9 cellular contexts compared by ENCODE assay signal in the genomic region with DNA sequence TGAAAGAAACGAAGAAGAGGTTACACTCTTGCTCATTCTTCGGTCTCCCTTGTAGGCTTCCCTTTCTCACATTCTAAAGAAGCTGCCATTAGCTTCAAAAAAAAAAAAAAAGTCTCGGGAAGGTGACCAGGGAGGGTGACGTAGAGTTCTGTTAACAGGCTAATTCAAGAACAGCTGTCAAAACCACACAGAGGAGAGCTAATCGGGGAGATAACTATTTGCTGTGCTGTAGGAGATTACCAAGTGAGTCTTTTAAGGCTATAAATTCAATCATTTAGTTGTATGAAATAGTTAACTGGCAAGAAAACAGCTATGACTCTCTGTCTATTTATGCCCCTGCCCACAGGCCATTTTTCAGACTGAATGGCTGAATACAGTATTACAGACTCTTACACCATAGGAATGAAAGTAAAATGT.
DNase-seq lines count a peak whose midpoint lies in the region; ATAC-seq, FAIRE-seq and TF ChIP-seq lines count a peak whose summit lies in the region.
"Had no signal": no experiment of that assay in that cellular context is flagged by ENCODE, and none has a peak within 500 bp of the region (broad histone marks: within the 10 kb centered on the region; RNA-seq: fewer than 3 reads in every experiment).

No MANE protein-coding gene starts in this region.

- no peaks in the 10 kb centered on the region for H3K9me3 ChIP-seq in Caco-2
- no peaks in the 10 kb centered on the region for H3K9me3 ChIP-seq in SK-N-SH
- H3K9me3 ChIP-seq in pancreas: no peaks in the 10 kb centered on the region

- H3K27ac Mint-ChIP-seq in Caco-2 (ENCODE audit: unreplicated experiment): peak overlapping the region; percentile 94

- H3K4me3 ChIP-seq in Caco-2 (ENCODE audit: low read depth, low read length) (peak overlapping the region; percentile 30; the same call in 1 of the 2 replicates), SK-N-SH (ENCODE audit: low read depth in 2 of 2, low read length in 1 of 2) (peak overlapping the region; percentile 59 to 76), pancreas (peak overlapping the region in 3 of 4 donors; percentile 23 to 56 (median 45))

- H3K4me1 ChIP-seq in Caco-2 (peaks cover 13% of the 10 kb centered on the region; the same call in 1 of the 2 replicates), SK-N-SH (ENCODE audit: control insufficient read depth in 1 of 2, insufficient read depth in 2 of 2, low read depth in 1 of 2, low read length in 1 of 2) (peaks cover 0 to 11% of the 10 kb centered on the region in 2 experiments; a peak in 2 of 4 replicates), pancreas (peaks cover 0 to 11% (median 9%) of the 10 kb centered on the region in 3 donors)

- peak overlapping the region; percentile 76 for H3K4me3 Mint-ChIP-seq in Caco-2 (ENCODE audit: unreplicated experiment)

- DNase-seq in Caco-2 (peak in 1 of 2 experiments; percentile 8), SK-N-SH (peak; percentile 16), foreskin melanocyte (peak; percentile 91), pancreas (peak in 3 of 6 donors; percentile 24 to 27 (median 27)), ecto neural progenitor cell (ENCODE audit: low spot score) (no peak), OCI-M2 (lab: John Stamatoyannopoulos, UW; ENCODE audit: unreplicated experiment) (no peak)
- no peak for DNase-seq in stimulated activated CD4-positive, alpha-beta T cell treated with anti-CD3 and anti-CD28 coated beads, Interleukin-4, amount 100 ng/mL, for 1 hour
- DNase-seq: NCI-H446 treated with DMSO at 0.1 percent for 48 hours had no signal

- no peak overlapping the region for H2AFZ ChIP-seq in SK-N-SH (ENCODE audit: low read depth)

- H3K9me3 Mint-ChIP-seq in Caco-2 (ENCODE audit: unreplicated experiment): no peaks in the 10 kb centered on the region

- WGBS in SK-N-SH (ENCODE audit: low lambda C conversion rate): 5% methylated on average over 5 of the region's 5 CpGs
- WGBS in pancreas, 2 donors: 3% methylated on average over 5 of the region's 5 CpGs

- no peaks in the 10 kb centered on the region for H3K4me1 Mint-ChIP-seq in Caco-2 (ENCODE audit: low read depth, unreplicated experiment)

- H3K27me3 ChIP-seq in Caco-2 (replicated peaks; ENCODE audit: control insufficient read depth, insufficient read depth, low read length) (no peaks in the 10 kb centered on the region), SK-N-SH (ENCODE audit: insufficient read depth) (no peaks in the 10 kb centered on the region), pancreas (no peaks in the 10 kb centered on the region)

- peak overlapping the region; percentile 99 for H3K9ac ChIP-seq in SK-N-SH

- peaks cover 4% of the 10 kb centered on the region for H3K36me3 Mint-ChIP-seq in Caco-2 (ENCODE audit: insufficient read depth, unreplicated experiment)

- CTCF ChIA-PET in Caco-2 (lab: Charles Lee) (interaction anchor here (0.6 kb wide), 1 partner anchor 528 kb away, joined by 3 read pairs; no protein-coding TSS in a partner anchor), SK-N-SH (lab: Yijun Ruan, JAX) (interaction anchor here (0.6 to 1.3 kb wide), 4 partner anchors 17 to 103 kb away, joined by 3 to 4 read pairs (median 3); no protein-coding TSS in a partner anchor)

- H3K27ac ChIP-seq in SK-N-SH (ENCODE audit: low read depth in 2 of 2, low read length in 1 of 2) (peak overlapping the region; percentile 97 to 99), pancreas (peak overlapping the region; percentile 83 to 95 (median 88))

- H3F3A ChIP-seq in SK-N-SH (replicated peaks; ENCODE audit: insufficient read depth): peaks cover 26% of the 10 kb centered on the region

- no peak for TF ChIP-seq CTCF in Caco-2 (IDR thresholded peaks at IDR 0.05; ENCODE audit: insufficient read depth in 1 of 2, low read depth in 1 of 2, low read length in 1 of 2, severe bottlenecking in 1 of 2, unreplicated experiment in 1 of 2)
- no peak for TF ChIP-seq CTCF in SK-N-SH (IDR thresholded peaks at IDR 0.05)
- no peak for TF ChIP-seq CTCF in pancreas (IDR thresholded peaks at IDR 0.05)

- peak; percentile 70 to 84 (median 80) for ATAC-seq in pancreas
- no peak for ATAC-seq in HG03025 (IDR thresholded peaks at IDR 0.05; ENCODE audit: low FRiP score, unreplicated experiment)

- no peak for TF ChIP-seq EP300 in SK-N-SH (IDR thresholded peaks at IDR 0.05; ENCODE audit: borderline replicate concordance in 1 of 2, low read depth in 1 of 2, low read length in 1 of 2)

- H3K79me2 ChIP-seq in SK-N-SH (ENCODE audit: insufficient read depth): peaks cover 57% of the 10 kb centered on the region

- no peaks in the 10 kb centered on the region for H3K9me2 ChIP-seq in SK-N-SH

- H4K20me1 ChIP-seq in SK-N-SH (ENCODE audit: insufficient read depth): peaks cover 14% of the 10 kb centered on the region; the same call in 1 of the 2 replicates

- POLR2A ChIA-PET in Caco-2 (lab: Charles Lee): interaction anchor here (0.6 kb wide), 1 partner anchor 23 kb away, joined by 3 read pairs; no protein-coding TSS in a partner anchor
- POLR2A ChIA-PET in SK-N-SH (lab: Yijun Ruan, JAX): no interaction called here

- no peaks in the 10 kb centered on the region for H3K36me3 ChIP-seq in Caco-2 (ENCODE audit: control insufficient read depth, insufficient read depth, low read length)
- H3K36me3 ChIP-seq in SK-N-SH (replicated peaks in 1 of 2; ENCODE audit: control insufficient read depth in 1 of 2, insufficient read depth in 2 of 2, low read length in 1 of 2): peaks cover 12 to 38% of the 10 kb centered on the region in 2 experiments
- H3K36me3 ChIP-seq in pancreas: peaks cover 0 to 14% (median 3%) of the 10 kb centered on the region in 3 donors

- H3K27me3 Mint-ChIP-seq in Caco-2 (ENCODE audit: insufficient read depth, unreplicated experiment): peaks cover 4% of the 10 kb centered on the region

- peak; percentile 68 for FAIRE-seq in pancreas (lab: Jason Lieb, UNC)

- peak overlapping the region; percentile 91 for H3K4me2 ChIP-seq in SK-N-SH

- no peak for TF ChIP-seq RAD21 in SK-N-SH (IDR thresholded peaks at IDR 0.05; ENCODE audit: low read length)

- BruUV-seq in Caco-2 (replicated peaks; lab: Mats Ljungman, UMichigan): no TSS peak

- intact Hi-C loops in Caco-2 (cut with micrococcal nuclease; ENCODE audit: unreplicated experiment): no loop called here
- intact Hi-C loops in pancreas (cut with DNase I): no loop called here

TF ChIP-seq in SK-N-SH, 30 proteins besides CTCF, POLR2A, EP300 and RAD21:
- TF ChIP-seq JUND (IDR thresholded peaks at IDR 0.05): no peak
- TF ChIP-seq SIN3A (IDR thresholded peaks at IDR 0.05; ENCODE audit: borderline replicate concordance, low read depth, low read length): peak; percentile 60; the same call in 1 of the 2 replicates
- TF ChIP-seq TAF1 (IDR thresholded peaks at IDR 0.05; ENCODE audit: borderline replicate concordance, low read depth, low read length): 0 out of 2 replicates have a peak, but pooled peaks have one; percentile 33

Comparison
In these comparisons a context has a peak if more than half of its experiments do, and no peak if none do; other contexts are left out.
1. DNase-seq: peak in SK-N-SH (single experiment) and foreskin melanocyte (single experiment); none in ecto neural progenitor cell (single experiment), stimulated activated CD4-positive, alpha-beta T cell treated with anti-CD3 and anti-CD28 coated beads, Interleukin-4, amount 100 ng/mL, for 1 hour (single experiment) and OCI-M2 (single experiment).
2. Peak in every context shown above with its lines, with median percentiles within 50 percentile points of each other: H3K4me3 ChIP-seq.